7 cellular contexts compared by ENCODE assay signal in genomic region chr2:26016743-26017085, GRCh38. TPM values are rescaled to one million over a fixed set of nuclear protein-coding genes. Genes with fewer than 3 reads are reported as not detected.
DNase-seq lines count a peak whose midpoint lies in the region; ATAC-seq and TF ChIP-seq lines count a peak whose summit lies in the region.
"Not testable (repeated sequence)": the region's sequence is repeated elsewhere in the genome, so short reads cannot be mapped to it uniquely, and the experiment has no call there.

No MANE protein-coding gene starts in this region.

- H3K36me3 ChIP-seq in body of pancreas (replicated peaks in 1 of 2; ENCODE audit: insufficient read depth in 1 of 2, low read depth in 2 of 2); hepatocyte (replicated peaks; ENCODE audit: insufficient read depth, low read depth); thoracic aorta: not testable (repeated sequence)

- H3K79me2 ChIP-seq in hepatocyte, result not testable (repeated sequence)

- TF ChIP-seq POLR2A in body of pancreas (IDR thresholded peaks at IDR 0.05), result not testable (repeated sequence)

- not testable (repeated sequence) for H4K20me1 ChIP-seq in hepatocyte (ENCODE audit: insufficient read depth, poor library complexity, severe bottlenecking)

- peaks cover 46% of the 10 kb centered on the region for H3K4me1 ChIP-seq in body of pancreas
- peaks cover 26% of the 10 kb centered on the region for H3K4me1 ChIP-seq in hepatocyte (ENCODE audit: insufficient read depth)
- H3K4me1 ChIP-seq in thoracic aorta (ENCODE audit: control insufficient read depth in 1 of 2, low read depth in 2 of 2), result peaks cover 8 to 47% of the 10 kb centered on the region in 2 donors

- intact Hi-C loops in body of pancreas (cut with DNase I); posterior vena cava (cut with DNase I): not testable (repeated sequence)

- CTCF ChIA-PET in RWPE1 (lab: Yijun Ruan, JAX), result interaction anchor here (0.6 kb wide), 1 partner anchor 15 kb away, joined by 7 read pairs; no protein-coding TSS in a partner anchor

- not testable (repeated sequence) for H3K4me3 ChIP-seq in body of pancreas, hepatocyte, skin epidermis
- peak overlapping the region; percentile 38 for H3K4me3 ChIP-seq in thoracic aorta

- H3K27me3 ChIP-seq in body of pancreas; hepatocyte; thoracic aorta (replicated peaks; ENCODE audit: insufficient read depth): not testable (repeated sequence)

- H3K9me2 ChIP-seq in hepatocyte (replicated peaks; ENCODE audit: insufficient read depth), result not testable (repeated sequence)

- not testable (repeated sequence) for TF ChIP-seq CTCF in C4-2B (conservative IDR thresholded peaks at IDR 0.05); RWPE1 (conservative IDR thresholded peaks at IDR 0.05; ENCODE audit: low read depth); body of pancreas (IDR thresholded peaks at IDR 0.05); hepatocyte (IDR thresholded peaks at IDR 0.05; ENCODE audit: poor library complexity); thoracic aorta (IDR thresholded peaks at IDR 0.05)

- not testable (repeated sequence) for H3K4me2 ChIP-seq in hepatocyte

- DNase-seq in RWPE1 (ENCODE audit: low spot score); body of pancreas; hepatocyte (ENCODE audit: low spot score); thoracic aorta (ENCODE audit: low spot score): not testable (repeated sequence)
- DNase-seq in posterior vena cava (ENCODE audit: low spot score), result peak; percentile 47

- not testable (repeated sequence) for H2AFZ ChIP-seq in hepatocyte

- WGBS in body of pancreas, 2 donors, result 82 to 97% methylated on average over 5 of the region's 5 CpGs
- 88% methylated on average over 5 of the region's 5 CpGs for WGBS in hepatocyte (ENCODE audit: low lambda C conversion rate, missing lambda C conversion rate)

- POLR2A ChIA-PET in RWPE1 (lab: Yijun Ruan, JAX; ENCODE audit: low non-redundant PET), result not testable (repeated sequence)

- ATAC-seq in body of pancreas; thoracic aorta (ENCODE audit: insufficient number of reproducible peaks, low FRiP score, low read depth): not testable (repeated sequence)

- H3K9me3 ChIP-seq in body of pancreas; hepatocyte (ENCODE audit: low read depth); thoracic aorta: not testable (repeated sequence)

- H3K27ac ChIP-seq in C4-2B (peak overlapping the region; percentile 51; the same call in 1 of the 2 replicates), RWPE1 (peak overlapping the region; percentile 91), body of pancreas (peak overlapping the region in 3 of 4 donors; percentile 72 to 82 (median 78)), hepatocyte (peak overlapping the region; percentile 37), skin epidermis (peak overlapping the region in 16 of 21 experiments; percentile 32 to 83 (median 73)), thoracic aorta (peak overlapping the region; percentile 59 to 66)

RNA-seq across cellular contexts. Expression of gene RAB10, which starts 17.2 kb away (rescaled TPM):
- total RNA-seq in body of pancreas, result 100 to 1,000 TPM in 1 of 2 donors, 10 to 100 TPM in 1; 41.5 to 115 TPM
- 110 and 122 TPM in 2 replicates for total RNA-seq in hepatocyte
- polyA plus RNA-seq in hepatocyte, result 100 and 107 TPM in 2 replicates
- total RNA-seq in posterior vena cava, result 10 to 100 TPM; 86.1 to 94.6 TPM
- 10 to 100 TPM; 73.9 to 80.8 TPM for total RNA-seq in thoracic aorta

RNA-seq across cellular contexts. Expression of gene KIF3C, which starts 34.4 kb away (rescaled TPM):
- total RNA-seq in body of pancreas (1 to 10 TPM in 1 of 2 donors, under 1 TPM in 1; 0.99 to 3.1 TPM), hepatocyte (6.5 and 8.4 TPM in 2 replicates), posterior vena cava (10 to 100 TPM in 1 of 2 donors, 1 to 10 TPM in 1; 3.9 to 10.9 TPM), thoracic aorta (10 to 100 TPM in 1 of 2 donors, 1 to 10 TPM in 1; 8.7 to 18.8 TPM)
- polyA plus RNA-seq in hepatocyte, result 6.9 and 10.9 TPM in 2 replicates

Comparison
In these comparisons a context has a peak if more than half of its experiments do, and no peak if none do; other contexts are left out.
1. H3K27ac ChIP-seq: peak in every context shown above with its lines; median percentile 91 in RWPE1; 78 in body of pancreas; 73 in skin epidermis; 62 in thoracic aorta; 51 in C4-2B; 37 in hepatocyte.